Comparison of ENCODE assay signal across 1 cellular context in the genomic region with DNA sequence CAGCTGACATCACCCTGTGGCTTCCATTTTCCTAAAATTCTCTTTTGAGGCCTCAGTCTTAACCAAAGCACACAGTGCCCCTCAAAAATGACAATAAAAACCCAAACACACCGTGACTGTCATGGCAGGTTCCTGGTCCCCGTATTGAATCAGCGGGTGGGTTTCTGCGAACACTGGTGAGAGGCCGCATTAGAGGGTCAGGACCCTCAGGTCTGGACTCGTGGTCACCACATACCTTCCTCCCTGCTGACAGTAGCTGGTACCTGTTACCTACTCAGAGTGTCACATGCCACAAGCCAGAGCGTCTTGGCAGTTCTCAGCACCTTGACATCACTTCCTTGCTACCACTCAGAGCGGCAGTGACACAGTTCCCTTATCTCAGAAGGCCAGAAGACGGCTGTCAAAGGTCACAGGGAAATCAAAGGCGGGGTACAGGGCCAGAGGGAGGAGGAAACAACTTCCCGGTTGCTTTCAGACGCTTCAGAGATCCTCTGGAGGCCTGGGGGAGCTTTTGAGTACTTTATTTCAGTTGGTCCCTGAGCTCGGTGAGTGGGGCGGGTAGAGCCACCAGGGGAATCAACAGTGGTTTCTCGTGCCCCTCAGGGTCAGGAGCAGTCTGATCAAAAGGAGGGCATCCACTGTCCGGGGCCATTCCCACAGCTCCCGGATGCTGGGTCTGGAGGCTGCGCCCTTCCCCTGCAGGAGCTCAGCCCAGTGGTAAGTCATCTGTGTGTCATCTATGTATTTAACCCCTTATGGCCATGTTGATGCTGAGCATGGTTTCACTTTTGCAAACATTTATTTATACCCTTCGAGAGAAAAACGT.
TF ChIP-seq lines count a peak whose summit lies in the region.

CCR5AS (minus strand) TSS at position 281 of the 826 bp plus-strand sequence.
A gene with protein sequence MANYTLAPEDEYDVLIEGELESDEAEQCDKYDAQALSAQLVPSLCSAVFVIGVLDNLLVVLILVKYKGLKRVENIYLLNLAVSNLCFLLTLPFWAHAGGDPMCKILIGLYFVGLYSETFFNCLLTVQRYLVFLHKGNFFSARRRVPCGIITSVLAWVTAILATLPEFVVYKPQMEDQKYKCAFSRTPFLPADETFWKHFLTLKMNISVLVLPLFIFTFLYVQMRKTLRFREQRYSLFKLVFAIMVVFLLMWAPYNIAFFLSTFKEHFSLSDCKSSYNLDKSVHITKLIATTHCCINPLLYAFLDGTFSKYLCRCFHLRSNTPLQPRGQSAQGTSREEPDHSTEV (plus strand): TSS at position 474 of the 826 bp plus-strand sequence. CDS start 821 bp downstream, outside the sequence.

TF ChIP-seq in GM23338, 12 proteins besides CTCF, POLR2A, EP300 and RAD21 (continued from another document):
- TF ChIP-seq, protein P1, sequence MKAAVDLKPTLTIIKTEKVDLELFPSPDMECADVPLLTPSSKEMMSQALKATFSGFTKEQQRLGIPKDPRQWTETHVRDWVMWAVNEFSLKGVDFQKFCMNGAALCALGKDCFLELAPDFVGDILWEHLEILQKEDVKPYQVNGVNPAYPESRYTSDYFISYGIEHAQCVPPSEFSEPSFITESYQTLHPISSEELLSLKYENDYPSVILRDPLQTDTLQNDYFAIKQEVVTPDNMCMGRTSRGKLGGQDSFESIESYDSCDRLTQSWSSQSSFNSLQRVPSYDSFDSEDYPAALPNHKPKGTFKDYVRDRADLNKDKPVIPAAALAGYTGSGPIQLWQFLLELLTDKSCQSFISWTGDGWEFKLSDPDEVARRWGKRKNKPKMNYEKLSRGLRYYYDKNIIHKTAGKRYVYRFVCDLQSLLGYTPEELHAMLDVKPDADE (IDR thresholded peaks at IDR 0.05): no peak
- TF ChIP-seq NANOG (IDR thresholded peaks at IDR 0.05; ENCODE audit: borderline replicate concordance) (no peak), ZNF114 (CRISPR knock-in tag; IDR thresholded peaks at IDR 0.05) (no peak), ZNF331 (CRISPR knock-in tag; IDR thresholded peaks at IDR 0.05; ENCODE audit: low read depth) (no peak), JUNB (IDR thresholded peaks at IDR 0.05; ENCODE audit: unreplicated experiment) (no peak), REST (IDR thresholded peaks at IDR 0.05; ENCODE audit: unreplicated experiment) (no peak), EZH2phosphoT487 (IDR thresholded peaks at IDR 0.05; ENCODE audit: unreplicated experiment) (no peak), CREB1 (CRISPR knock-in tag; IDR thresholded peaks at IDR 0.05; ENCODE audit: low read depth) (no peak), POLR2AphosphoS5 (IDR thresholded peaks at IDR 0.05; ENCODE audit: low read depth) (no peak), STAT1 (IDR thresholded peaks at IDR 0.05; ENCODE audit: unreplicated experiment) (no peak), EZH2 (IDR thresholded peaks at IDR 0.05; ENCODE audit: low read depth, unreplicated experiment) (no peak)
